Comparison of ENCODE assay signal across 25 cellular contexts in the genomic region with DNA sequence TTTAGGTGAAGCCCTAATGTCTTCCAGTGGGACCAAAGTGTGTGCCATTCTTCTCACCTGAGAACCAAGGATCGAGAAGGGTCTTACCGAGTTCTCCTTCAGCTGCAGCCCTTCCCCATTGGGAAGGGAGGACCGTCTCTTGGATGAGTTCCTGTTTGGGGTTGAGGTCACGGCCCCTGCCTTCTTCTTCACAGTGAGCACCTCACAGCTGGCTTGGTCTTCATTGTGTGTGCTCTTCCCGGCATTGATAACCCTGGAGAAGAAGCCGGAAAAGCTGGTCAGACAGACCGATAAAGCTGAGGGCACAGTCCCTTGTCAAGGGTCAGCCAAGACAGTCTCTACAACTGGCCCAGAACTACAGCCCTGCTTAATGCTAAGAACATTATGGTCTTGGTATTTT.
"Had no signal": no experiment of that assay in that cellular context is flagged by ENCODE, and none has a peak within 500 bp of the region (broad histone marks: within the 10 kb centered on the region; RNA-seq: fewer than 3 reads in every experiment).

No MANE protein-coding gene starts in this region.

- H3K9ac ChIP-seq: KMS-11 had no signal

- H3K9me3 ChIP-seq: SJSA1 had no signal

- H3K36me3 ChIP-seq: SJSA1 had no signal

- H3K4me2 ChIP-seq: KMS-11 had no signal

- H3K27ac ChIP-seq: KMS-11, SJSA1, SK-N-MC had no signal

- H3K27ac Mint-ChIP-seq: IgD-negative memory B cell, T-cell had no signal

- DNase-seq: Kasumi-1, MV-4-11, NCI-H1048, NCI-H1105, NCI-H1417, NCI-H1436 treated with DMSO at 0.1 percent for 48 hours, NCI-H1694, NCI-H187 treated with DMSO at 0.1 percent for 48 hours, NCI-H2029 treated with DMSO at 0.1 percent for 48 hours, NCI-H2171 treated with DMSO at 0.1 percent for 48 hours, NCI-H345, NCI-H446 treated with DMSO at 0.1 percent for 48 hours, NCI-H510A treated with DMSO at 0.1 percent for 48 hours, NCI-H526 treated with DMSO at 0.1 percent for 48 hours, NCI-H774, Right ventricle myocardium superior, RPMI8226, SIG-M5, SW 1271, T-cell had no signal

- H3K4me1 Mint-ChIP-seq: T-cell had no signal

- H3K4me3 Mint-ChIP-seq: IgD-negative memory B cell, T-cell had no signal

- H3K4me3 ChIP-seq: K562, SJSA1, SK-N-MC had no signal

- H3K27me3 ChIP-seq: SJSA1 had no signal

- H3K36me3 Mint-ChIP-seq: IgD-negative memory B cell, T-cell had no signal

- H3K9me3 Mint-ChIP-seq: IgD-negative memory B cell, T-cell had no signal

- ATAC-seq: K562, T-cell had no signal
